ENCODE assay signal across 2 cellular contexts in genomic region chr19:43474487-43474886, GRCh38.
TF ChIP-seq lines count a peak whose summit lies in the region.

No MANE protein-coding gene starts in this region.

TF ChIP-seq in SK-N-SH, 30 proteins besides CTCF, POLR2A, EP300 and RAD21 (continued from another document):
- TF ChIP-seq PBX3 (IDR thresholded peaks at IDR 0.05), result no peak
- no peak for TF ChIP-seq NRF1 (IDR thresholded peaks at IDR 0.05; ENCODE audit: low read depth, low read length)
- no peak for TF ChIP-seq REST (IDR thresholded peaks at IDR 0.05; ENCODE audit: low read depth, low read length)
- no peak for TF ChIP-seq TEAD4 (IDR thresholded peaks at IDR 0.05; ENCODE audit: borderline replicate concordance, insufficient read depth)
- no peak for TF ChIP-seq IRF3 (IDR thresholded peaks at IDR 0.05; ENCODE audit: low read depth, low read length)
- TF ChIP-seq ZBTB33 (IDR thresholded peaks at IDR 0.05; ENCODE audit: borderline replicate concordance, low read depth), result no peak
- TF ChIP-seq USF1 (IDR thresholded peaks at IDR 0.05; ENCODE audit: borderline replicate concordance, low read depth), result no peak
- TF ChIP-seq MEF2A (IDR thresholded peaks at IDR 0.05; ENCODE audit: borderline replicate concordance, low read depth), result no peak
- TF ChIP-seq USF2 (IDR thresholded peaks at IDR 0.05; ENCODE audit: borderline replicate concordance, low read depth, low read length), result no peak
- no peak for TF ChIP-seq JUND (IDR thresholded peaks at IDR 0.05)
- TF ChIP-seq GABPA (IDR thresholded peaks at IDR 0.05; ENCODE audit: low read depth), result no peak
- TF ChIP-seq MAX (IDR thresholded peaks at IDR 0.05; ENCODE audit: low read depth), result no peak

TF ChIP-seq in SK-N-SH treated with all-trans-retinoic acid at 6 μM for 48 hours, 23 proteins besides CTCF, POLR2A, EP300 and RAD21 (continued from another document):
- TF ChIP-seq PATZ1 (CRISPR knock-in tag; IDR thresholded peaks at IDR 0.05; ENCODE audit: borderline replicate concordance) (no peak), CREB5 (CRISPR knock-in tag; IDR thresholded peaks at IDR 0.05; ENCODE audit: low read depth) (no peak), TSHZ2 (CRISPR knock-in tag; IDR thresholded peaks at IDR 0.05) (no peak), BACH2 (CRISPR knock-in tag; IDR thresholded peaks at IDR 0.05; ENCODE audit: borderline replicate concordance) (no peak), ISL1 (CRISPR knock-in tag; IDR thresholded peaks at IDR 0.05) (no peak), ARNTL (CRISPR knock-in tag; IDR thresholded peaks at IDR 0.05; ENCODE audit: borderline replicate concordance, low read depth) (no peak), TOX (CRISPR knock-in tag; IDR thresholded peaks at IDR 0.05; ENCODE audit: borderline replicate concordance) (no peak), CSRNP3 (CRISPR knock-in tag; IDR thresholded peaks at IDR 0.05) (no peak), ZC3H10 (CRISPR knock-in tag; IDR thresholded peaks at IDR 0.05) (no peak), ZFP3 (CRISPR knock-in tag; IDR thresholded peaks at IDR 0.05) (no peak)
TF ChIP-seq in SK-N-SH treated with all-trans-retinoic acid at 6 μM for 48 hours: peak in this region for 0.
